Comparison of ENCODE assay signal across 11 cellular contexts in genomic region chr12:121575952-121576615, GRCh38. TPM values are rescaled to one million over a fixed set of nuclear protein-coding genes. Genes with fewer than 3 reads are reported as not detected.
DNase-seq lines count a peak whose midpoint lies in the region; ATAC-seq and TF ChIP-seq lines count a peak whose summit lies in the region.
"Had no signal": no experiment of that assay in that cellular context is flagged by ENCODE, and none has a peak within 500 bp of the region (broad histone marks: within the 10 kb centered on the region; RNA-seq: fewer than 3 reads in every experiment).

No MANE protein-coding gene starts in this region.

- H3K36me3 Mint-ChIP-seq in WTC11: peaks cover 49% of the 10 kb centered on the region

- peak overlapping the region; percentile 84 for H3K4me3 Mint-ChIP-seq in WTC11
- H3K4me3 Mint-ChIP-seq: activated naive CD4-positive, alpha-beta T cell treated with anti-CD3 and anti-CD28 coated beads, Interleukin-2, amount 10 ng/mL, durations not matched to agents 7 days and 5 days had no signal

- no peak for TF ChIP-seq EP300 in gastroesophageal sphincter (IDR thresholded peaks at IDR 0.05)

- no peaks in the 10 kb centered on the region for H3K9me3 Mint-ChIP-seq in WTC11
- H3K9me3 Mint-ChIP-seq: activated naive CD4-positive, alpha-beta T cell treated with anti-CD3 and anti-CD28 coated beads, Interleukin-2, amount 10 ng/mL, durations not matched to agents 7 days and 5 days had no signal

- no peaks in the 10 kb centered on the region for H4K20me1 ChIP-seq in smooth muscle cell (ENCODE audit: low read depth)

- 50 to 76% methylated on average over 5 to 10 of the region's 13 CpGs for WGBS in gastroesophageal sphincter (ENCODE audit: low coverage in 1 of 2), 2 donors
- WGBS in smooth muscle cell (ENCODE audit: low lambda C conversion rate): 73% methylated on average over 13 of the region's 13 CpGs

- H3K27ac ChIP-seq in gastroesophageal sphincter (peak overlapping the region in 3 of 4 donors; percentile 25 to 95 (median 89)), smooth muscle cell (ENCODE audit: low read depth) (peak overlapping the region; percentile 87)

- CTCF ChIA-PET in WTC11 (lab: Charles Lee): interaction anchor here (0.6 to 6.0 kb wide), 14 partner anchors 12 to 218 kb away, joined by 3 to 61 read pairs (median 6); partner anchors contain the start of genes ORAI1, RHOF and TMEM120B

- TF ChIP-seq POLR2A in gastroesophageal sphincter (IDR thresholded peaks at IDR 0.05): no peak

- H3K27me3 ChIP-seq in gastroesophageal sphincter: no peaks in the 10 kb centered on the region
- H3K27me3 ChIP-seq in smooth muscle cell (ENCODE audit: low read depth): no peaks in the 10 kb centered on the region

- no peaks in the 10 kb centered on the region for H3K27me3 Mint-ChIP-seq in WTC11 (ENCODE audit: low read depth)
- H3K27me3 Mint-ChIP-seq: activated naive CD4-positive, alpha-beta T cell treated with anti-CD3 and anti-CD28 coated beads, Interleukin-2, amount 10 ng/mL, durations not matched to agents 7 days and 5 days had no signal

- peaks cover 0 to 42% (median 10%) of the 10 kb centered on the region in 3 donors for H3K4me1 ChIP-seq in gastroesophageal sphincter
- H3K4me1 ChIP-seq in smooth muscle cell (ENCODE audit: low read depth): peaks cover 38% of the 10 kb centered on the region

- H3K4me1 Mint-ChIP-seq in WTC11: peaks cover 34% of the 10 kb centered on the region

- TF ChIP-seq CTCF in GM12865 (IDR thresholded peaks at IDR 0.05; ENCODE audit: insufficient read depth, low read depth, low read length, missing control alignments): no peak
- no peak for TF ChIP-seq CTCF in WTC11 (IDR thresholded peaks at IDR 0.05)
- no peak for TF ChIP-seq CTCF in gastroesophageal sphincter (IDR thresholded peaks at IDR 0.05)
- TF ChIP-seq CTCF in smooth muscle cell (IDR thresholded peaks at IDR 0.05; ENCODE audit: borderline replicate concordance, insufficient read depth, poor library complexity, severe bottlenecking): no peak

- H3K27ac Mint-ChIP-seq in WTC11: peak overlapping the region; percentile 99
- H3K27ac Mint-ChIP-seq: activated naive CD4-positive, alpha-beta T cell treated with anti-CD3 and anti-CD28 coated beads, Interleukin-2, amount 10 ng/mL, durations not matched to agents 7 days and 5 days had no signal

- no peak overlapping the region for H2AFZ ChIP-seq in smooth muscle cell (ENCODE audit: low read depth)

- H3K9me3 ChIP-seq in gastroesophageal sphincter: no peaks in the 10 kb centered on the region
- H3K9me3 ChIP-seq in smooth muscle cell (replicated peaks; ENCODE audit: low read depth): no peaks in the 10 kb centered on the region

- no peaks in the 10 kb centered on the region for H3K79me2 ChIP-seq in smooth muscle cell (ENCODE audit: low read depth)

- H3F3A ChIP-seq in smooth muscle cell (ENCODE audit: low read depth): peaks cover 13% of the 10 kb centered on the region

- no peak overlapping the region for H3K9ac ChIP-seq in smooth muscle cell (ENCODE audit: low read depth)

- H3K36me3 ChIP-seq in gastroesophageal sphincter (peaks cover 0 to 34% of the 10 kb centered on the region in 2 donors), smooth muscle cell (ENCODE audit: low read depth) (no peaks in the 10 kb centered on the region)

- peak overlapping the region; percentile 100 for H3K4me2 ChIP-seq in smooth muscle cell

- POLR2A ChIA-PET in WTC11 (lab: Charles Lee): interaction anchor here (0.6 to 6.9 kb wide), 14 partner anchors 15 to 235 kb away, joined by 3 to 73 read pairs (median 4); partner anchors contain the start of gene ORAI1

- DNase-seq in GM12865 (ENCODE audit: low read depth): no peak
- no peak for DNase-seq in WTC11 (ENCODE audit: low spot score)
- no peak for DNase-seq in smooth muscle cell (lab: John Stamatoyannopoulos, UW; ENCODE audit: unreplicated experiment)
- DNase-seq in DMS53 treated with DMSO at 0.1 percent for 48 hours (lab: John Stamatoyannopoulos, UW; ENCODE audit: unreplicated experiment): no peak
- no peak for DNase-seq in stimulated activated naive CD8-positive, alpha-beta T cell treated with anti-CD3 and anti-CD28 coated beads, Interleukin-15, Interleukin-2, amounts not matched to agents 100 U/mL and 50 U/mL, for 24 hours
- no peak for DNase-seq in AG20443 (ENCODE audit: low spot score)
- DNase-seq: activated CD4-positive, alpha-beta T cell treated with anti-CD3 and anti-CD28 coated beads for 4 hours; activated naive CD4-positive, alpha-beta T cell treated with anti-CD3 and anti-CD28 coated beads, Interleukin-2, amount 10 ng/mL, durations not matched to agents 7 days and 5 days; DND-41 had no signal

- ATAC-seq in WTC11 (no peak), gastroesophageal sphincter (no peak), HG03460 (IDR thresholded peaks at IDR 0.05; ENCODE audit: unreplicated experiment) (no peak)
- no peak for ATAC-seq in stimulated activated naive CD8-positive, alpha-beta T cell treated with anti-CD3 and anti-CD28 coated beads, Interleukin-15, Interleukin-2, amounts not matched to agents 100 U/mL and 50 U/mL, for 24 hours

- H3K4me3 ChIP-seq in GM12865 (ENCODE audit: low read depth, low read length) (peak overlapping the region; percentile 32), gastroesophageal sphincter (no peak overlapping the region), smooth muscle cell (no peak overlapping the region)

TF ChIP-seq in WTC11, 78 proteins besides CTCF, POLR2A, EP300 and RAD21 (continues in another document):
- TF ChIP-seq SMAD3 (CRISPR knock-in tag; IDR thresholded peaks at IDR 0.05; ENCODE audit: borderline replicate concordance) (no peak), MXD4 (CRISPR knock-in tag; IDR thresholded peaks at IDR 0.05; ENCODE audit: borderline replicate concordance) (no peak), ETV6 (CRISPR knock-in tag; IDR thresholded peaks at IDR 0.05) (no peak), FOXP1 (CRISPR knock-in tag; IDR thresholded peaks at IDR 0.05; ENCODE audit: borderline replicate concordance) (no peak), JAZF1 (CRISPR knock-in tag; IDR thresholded peaks at IDR 0.05) (no peak), ZNF416 (CRISPR knock-in tag; IDR thresholded peaks at IDR 0.05) (no peak), EMX1 (CRISPR knock-in tag; IDR thresholded peaks at IDR 0.05) (no peak), NFE2L1 (CRISPR knock-in tag; IDR thresholded peaks at IDR 0.05) (no peak), IRF2 (CRISPR knock-in tag; IDR thresholded peaks at IDR 0.05; ENCODE audit: borderline replicate concordance, low read depth) (no peak), FOXJ3 (CRISPR knock-in tag; IDR thresholded peaks at IDR 0.05; ENCODE audit: borderline replicate concordance) (no peak), ZNF396 (CRISPR knock-in tag; IDR thresholded peaks at IDR 0.05; ENCODE audit: borderline replicate concordance) (no peak), ZNF281 (CRISPR knock-in tag; IDR thresholded peaks at IDR 0.05) (no peak)
- TF ChIP-seq, protein P1, sequence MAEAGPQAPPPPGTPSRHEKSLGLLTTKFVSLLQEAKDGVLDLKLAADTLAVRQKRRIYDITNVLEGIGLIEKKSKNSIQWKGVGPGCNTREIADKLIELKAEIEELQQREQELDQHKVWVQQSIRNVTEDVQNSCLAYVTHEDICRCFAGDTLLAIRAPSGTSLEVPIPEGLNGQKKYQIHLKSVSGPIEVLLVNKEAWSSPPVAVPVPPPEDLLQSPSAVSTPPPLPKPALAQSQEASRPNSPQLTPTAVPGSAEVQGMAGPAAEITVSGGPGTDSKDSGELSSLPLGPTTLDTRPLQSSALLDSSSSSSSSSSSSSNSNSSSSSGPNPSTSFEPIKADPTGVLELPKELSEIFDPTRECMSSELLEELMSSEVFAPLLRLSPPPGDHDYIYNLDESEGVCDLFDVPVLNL (CRISPR knock-in tag; IDR thresholded peaks at IDR 0.05; ENCODE audit: borderline replicate concordance, low read depth): no peak
- TF ChIP-seq, protein P2, sequence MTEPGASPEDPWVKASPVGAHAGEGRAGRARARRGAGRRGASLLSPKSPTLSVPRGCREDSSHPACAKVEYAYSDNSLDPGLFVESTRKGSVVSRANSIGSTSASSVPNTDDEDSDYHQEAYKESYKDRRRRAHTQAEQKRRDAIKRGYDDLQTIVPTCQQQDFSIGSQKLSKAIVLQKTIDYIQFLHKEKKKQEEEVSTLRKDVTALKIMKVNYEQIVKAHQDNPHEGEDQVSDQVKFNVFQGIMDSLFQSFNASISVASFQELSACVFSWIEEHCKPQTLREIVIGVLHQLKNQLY (CRISPR knock-in tag; IDR thresholded peaks at IDR 0.05): no peak

RNA-seq across cellular contexts. Expression of gene KDM2B, which starts 4.7 kb away (rescaled TPM):
- 147 to 155 TPM (median 152 TPM) in 3 replicates for total RNA-seq in WTC11 (2021)
- 10 to 100 TPM in 3 of 4 donors, 1 to 10 TPM in 1; 10.0 to 26.5 (median 15.0) TPM for total RNA-seq in gastroesophageal sphincter
- 19.9 and 34.9 TPM in 2 replicates for total RNA-seq in smooth muscle cell
- 16.3 and 22.6 TPM in 2 replicates for polyA plus RNA-seq in smooth muscle cell

RNA-seq across cellular contexts. Expression of gene ORAI1, which starts 50.2 kb away (rescaled TPM):
- total RNA-seq in WTC11 (2021) (27.7 to 28.9 TPM (median 28.6 TPM) in 3 replicates), gastroesophageal sphincter (10 to 100 TPM in 3 of 4 donors, 1 to 10 TPM in 1; 8.7 to 15.5 (median 12.6) TPM), smooth muscle cell (5.4 and 5.5 TPM in 2 replicates)
- 23.4 and 24.0 TPM in 2 replicates for polyA plus RNA-seq in smooth muscle cell
